Comparison of ENCODE assay signal across 23 cellular contexts in the genomic region with DNA sequence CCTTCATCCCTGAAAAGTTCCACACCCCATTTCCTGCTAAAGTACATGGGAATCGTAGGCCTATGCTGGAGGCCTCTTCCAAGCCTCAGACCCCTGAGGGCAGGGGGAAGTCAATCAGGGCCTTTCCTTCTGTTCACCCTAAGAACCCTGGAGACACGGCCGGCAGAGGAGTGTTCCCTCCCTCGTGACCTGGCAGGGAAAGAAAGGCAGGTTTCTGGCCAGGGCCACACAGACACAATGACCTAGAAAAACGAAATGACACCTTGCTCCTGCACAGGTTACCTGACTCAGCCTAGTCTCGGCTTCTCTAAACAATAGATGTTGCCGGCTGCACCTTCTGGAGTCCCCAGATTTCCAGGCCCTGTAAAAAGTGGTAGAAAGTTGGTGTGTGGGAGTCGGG.
"Had no signal": no experiment of that assay in that cellular context is flagged by ENCODE, and none has a peak within 500 bp of the region (broad histone marks: within the 10 kb centered on the region; RNA-seq: fewer than 3 reads in every experiment).

No MANE protein-coding gene starts in this region.

- DNase-seq: Karpas-422, MM.1S, MV-4-11, NCI-H1092, NCI-H1417 treated with DMSO at 0.1 percent for 48 hours, NCI-H1436 treated with DMSO at 0.1 percent for 48 hours, NCI-H1694 treated with DMSO at 0.1 percent for 48 hours, NCI-H187 treated with DMSO at 0.1 percent for 48 hours, NCI-H2029, NCI-H2171 treated with DMSO at 0.1 percent for 48 hours, NCI-H2227 treated with DMSO at 0.1 percent for 48 hours, NCI-H345, NCI-H446, NCI-H510A treated with DMSO at 0.1 percent for 48 hours, NCI-H524 treated with DMSO at 0.1 percent for 48 hours, NCI-H526 treated with DMSO at 0.1 percent for 48 hours, NCI-H774, PC-9, Right ventricle myocardium superior, SHP77 treated with DMSO at 0.1 percent for 48 hours, SK-N-SH, SW 1271 had no signal

- ATAC-seq: Panc1 had no signal
